Comparison of ENCODE assay signal across 15 cellular contexts in genomic region chr16:58652741-58653140, GRCh38. TPM values are rescaled to one million over a fixed set of nuclear protein-coding genes. Genes with fewer than 3 reads are reported as not detected.
DNase-seq lines count a peak whose midpoint lies in the region; ATAC-seq and TF ChIP-seq lines count a peak whose summit lies in the region.
"Had no signal": no experiment of that assay in that cellular context is flagged by ENCODE, and none has a peak within 500 bp of the region (broad histone marks: within the 10 kb centered on the region; RNA-seq: fewer than 3 reads in every experiment).

No MANE protein-coding gene starts in this region.

- H3K36me3 ChIP-seq in SJCRH30: no peaks in the 10 kb centered on the region
- no peaks in the 10 kb centered on the region for H3K36me3 ChIP-seq in gastroesophageal sphincter
- H3K36me3 ChIP-seq: tibial nerve had no signal

- peaks cover 12 to 26% of the 10 kb centered on the region in 2 experiments; a peak in 3 of 4 replicates for H3K4me1 Mint-ChIP-seq in H9
- peaks cover 11% of the 10 kb centered on the region for H3K4me1 Mint-ChIP-seq in nephron progenitor cell
- no peaks in the 10 kb centered on the region for H3K4me1 Mint-ChIP-seq in activated CD8-positive, alpha-beta T cell treated with anti-CD3 and anti-CD28 coated beads, Interleukin-2, amount 10 ng/mL, durations not matched to agents 7 days and 5 days (ENCODE audit: low read depth)

- H4K20me1 ChIP-seq in H9 (ENCODE audit: control insufficient read depth, insufficient read depth, insufficient read length): no peaks in the 10 kb centered on the region

- no peaks in the 10 kb centered on the region for H3K4me1 ChIP-seq in H9 (ENCODE audit: insufficient read depth, low read length)
- H3K4me1 ChIP-seq in SJCRH30: peaks cover 6% of the 10 kb centered on the region
- H3K4me1 ChIP-seq in gastroesophageal sphincter: no peaks in the 10 kb centered on the region

- H3K23ac ChIP-seq in H9 (ENCODE audit: insufficient read length, low read depth, low read length): no peak overlapping the region

- H3T11ph ChIP-seq in H9 (ENCODE audit: low read length): no peak overlapping the region

- DNase-seq in H9 (peak; percentile 97), SJCRH30 (peak; percentile 68 to 82), fibroblast of the aortic adventitia (ENCODE audit: low read depth) (peak; percentile 32), nephron progenitor cell (peak; percentile 16)
- no peak for DNase-seq in activated CD8-positive, alpha-beta T cell treated with anti-CD3 and anti-CD28 coated beads, Interleukin-2, amount 10 ng/mL, durations not matched to agents 7 days and 5 days
- DNase-seq: activated CD4-positive, alpha-beta T cell treated with anti-CD3 and anti-CD28 coated beads, Interleukin-2, amount 50 U/mL, for 1 hour; activated gamma-delta T cell; Caco-2; NCI-H2107; PC-9 had no signal

- no peak overlapping the region for H2BK20ac ChIP-seq in H9 (ENCODE audit: low read depth, low read length, poor library complexity, severe bottlenecking)

- H3K79me2 ChIP-seq in H9 (ENCODE audit: insufficient read depth, low read length): no peaks in the 10 kb centered on the region

- no peaks in the 10 kb centered on the region for H3K79me1 ChIP-seq in H9 (ENCODE audit: insufficient read depth, low read depth, low read length, poor library complexity, severe bottlenecking)

- H2BK12ac ChIP-seq in H9 (ENCODE audit: insufficient read length, low read depth, low read length): no peak overlapping the region

- POLR2A ChIA-PET in activated CD8-positive, alpha-beta T cell treated with anti-CD3 and anti-CD28 coated beads, Interleukin-2, amount 10 ng/mL, durations not matched to agents 7 days and 5 days (lab: Charles Lee): no interaction called here

- TF ChIP-seq EP300 in gastroesophageal sphincter (IDR thresholded peaks at IDR 0.05): no peak

- H2BK120ac ChIP-seq in H9 (ENCODE audit: low read depth, low read length, poor library complexity, severe bottlenecking): no peak overlapping the region

- H4K8ac ChIP-seq in H9 (replicated peaks; ENCODE audit: insufficient read length, low read depth, low read length): no peak overlapping the region

- TF ChIP-seq CTCF in H9 (conservative IDR thresholded peaks at IDR 0.05) (peak; percentile 33; the same call in 2 of the 3 replicates), fibroblast of the aortic adventitia (IDR thresholded peaks at IDR 0.05; ENCODE audit: insufficient read depth, low read length) (no peak), nephron progenitor cell (IDR thresholded peaks at IDR 0.05) (no peak), gastroesophageal sphincter (IDR thresholded peaks at IDR 0.05) (no peak)

- no peak overlapping the region for H2BK15ac ChIP-seq in H9 (ENCODE audit: low read depth, low read length)

- CTCF ChIA-PET in activated CD8-positive, alpha-beta T cell treated with anti-CD3 and anti-CD28 coated beads, Interleukin-2, amount 10 ng/mL, durations not matched to agents 7 days and 5 days (lab: Charles Lee): interaction anchor here (0.8 to 1.1 kb wide), 2 partner anchors 8 to 78 kb away, joined by 3 to 4 read pairs; no protein-coding TSS in a partner anchor

- WGBS in H9 (ENCODE audit: extremely low coverage, insufficient read length, low lambda C conversion rate): no CpG with 5 or more reads among the region's 3 CpGs
- 40% methylated on average over 1 of the region's 3 CpGs; no CpG with 5 or more reads in 1 of the 2 donors for WGBS in gastroesophageal sphincter (ENCODE audit: low coverage in 1 of 2), 2 donors

- H3K27ac Mint-ChIP-seq in H9 (peak overlapping the region; percentile 34 to 68 (median 61); a peak in 2 of 7 replicates), nephron progenitor cell (no peak overlapping the region)
- no peak overlapping the region for H3K27ac Mint-ChIP-seq in activated CD8-positive, alpha-beta T cell treated with anti-CD3 and anti-CD28 coated beads, Interleukin-2, amount 10 ng/mL, durations not matched to agents 7 days and 5 days
- H3K27ac Mint-ChIP-seq: T-helper 1 cell treated with Interleukin-12 subunit alpha and Interleukin-12 subunit beta and Interleukin-4 antibody, amounts not matched to agents 30 μg/mL and 1 μg/mL, for 36 hours had no signal

- H2AK5ac ChIP-seq in H9 (ENCODE audit: insufficient read length, low read length): no peak overlapping the region

- H3K9me3 Mint-ChIP-seq in H9 (no peaks in the 10 kb centered on the region), nephron progenitor cell (no peaks in the 10 kb centered on the region)
- H3K9me3 Mint-ChIP-seq in activated CD8-positive, alpha-beta T cell treated with anti-CD3 and anti-CD28 coated beads, Interleukin-2, amount 10 ng/mL, durations not matched to agents 7 days and 5 days (ENCODE audit: insufficient read depth): no peaks in the 10 kb centered on the region
- H3K9me3 Mint-ChIP-seq: T-helper 1 cell treated with Interleukin-12 subunit alpha and Interleukin-12 subunit beta and Interleukin-4 antibody, amounts not matched to agents 30 μg/mL and 1 μg/mL, for 36 hours had no signal

- H3K4me3 ChIP-seq in SJCRH30 (no peak overlapping the region), fibroblast of the aortic adventitia (ENCODE audit: low read depth, low read length) (no peak overlapping the region), gastroesophageal sphincter (no peak overlapping the region)
- H3K4me3 ChIP-seq: lung, PC-9, tibial nerve had no signal

- H3K27me3 ChIP-seq in H9 (ENCODE audit: insufficient read depth, low read length) (no peaks in the 10 kb centered on the region; the same call in 1 of the 2 replicates), SJCRH30 (no peaks in the 10 kb centered on the region; the same call in 1 of the 2 replicates), gastroesophageal sphincter (no peaks in the 10 kb centered on the region)
- H3K27me3 ChIP-seq: tibial nerve had no signal

- TF ChIP-seq POLR2A in gastroesophageal sphincter (IDR thresholded peaks at IDR 0.05): no peak

- H3K27me3 Mint-ChIP-seq in H9 (ENCODE audit: low read depth): peaks cover 14% of the 10 kb centered on the region
- H3K27me3 Mint-ChIP-seq in nephron progenitor cell (ENCODE audit: low read depth, poor library complexity): peaks cover 17% of the 10 kb centered on the region
- peaks cover 5% of the 10 kb centered on the region for H3K27me3 Mint-ChIP-seq in activated CD8-positive, alpha-beta T cell treated with anti-CD3 and anti-CD28 coated beads, Interleukin-2, amount 10 ng/mL, durations not matched to agents 7 days and 5 days (ENCODE audit: low read depth)

- H3K36me3 Mint-ChIP-seq in H9 (ENCODE audit: insufficient read depth in 1 of 3, low read depth in 3 of 3): no peaks in the 10 kb centered on the region
- H3K36me3 Mint-ChIP-seq in nephron progenitor cell (ENCODE audit: low read depth): no peaks in the 10 kb centered on the region
- no peaks in the 10 kb centered on the region for H3K36me3 Mint-ChIP-seq in activated CD8-positive, alpha-beta T cell treated with anti-CD3 and anti-CD28 coated beads, Interleukin-2, amount 10 ng/mL, durations not matched to agents 7 days and 5 days (ENCODE audit: low read depth)

- no peak overlapping the region for H3K9ac ChIP-seq in H9 (ENCODE audit: extremely low read depth, insufficient read length, low read length)

- no peak overlapping the region for H4K5ac ChIP-seq in H9 (ENCODE audit: insufficient read length, low read depth, low read length)

- H3K23me2 ChIP-seq in H9 (ENCODE audit: insufficient read length, low read depth, low read length, poor library complexity, severe bottlenecking): no peaks in the 10 kb centered on the region

- H3K27ac ChIP-seq in H9 (ENCODE audit: insufficient read length, low read depth, low read length) (no peak overlapping the region), SJCRH30 (no peak overlapping the region), gastroesophageal sphincter (no peak overlapping the region)
- H3K27ac ChIP-seq: PC-9, tibial nerve had no signal

- H3K14ac ChIP-seq in H9 (ENCODE audit: insufficient read depth, low read length): no peak overlapping the region

- H3K4me3 Mint-ChIP-seq in H9 (peak overlapping the region in 1 of 2 experiments; percentile 48; a peak in 1 of 5 replicates), nephron progenitor cell (no peak overlapping the region)
- H3K4me3 Mint-ChIP-seq in activated CD8-positive, alpha-beta T cell treated with anti-CD3 and anti-CD28 coated beads, Interleukin-2, amount 10 ng/mL, durations not matched to agents 7 days and 5 days: no peak overlapping the region
- H3K4me3 Mint-ChIP-seq: T-helper 1 cell treated with Interleukin-12 subunit alpha and Interleukin-12 subunit beta and Interleukin-4 antibody, amounts not matched to agents 30 μg/mL and 1 μg/mL, for 36 hours had no signal

- no peak overlapping the region for H3K56ac ChIP-seq in H9 (ENCODE audit: insufficient read length, low read depth, low read length)

- H2AFZ ChIP-seq in H9 (ENCODE audit: low read length): peak overlapping the region; percentile 79
- H2AFZ ChIP-seq: PC-9 had no signal

- no peak for ATAC-seq in activated CD8-positive, alpha-beta T cell treated with anti-CD3 and anti-CD28 coated beads, Interleukin-2, amount 10 ng/mL, durations not matched to agents 7 days and 5 days
- no peak for ATAC-seq in gastroesophageal sphincter
- ATAC-seq in HG03354 (IDR thresholded peaks at IDR 0.05; ENCODE audit: poor library complexity, severe bottlenecking, unreplicated experiment): no peak

- H3K4me2 ChIP-seq in H9 (ENCODE audit: insufficient read depth, insufficient read length, low read length): no peak overlapping the region
- H3K4me2 ChIP-seq: PC-9 had no signal

- H2BK5ac ChIP-seq in H9 (ENCODE audit: insufficient read length, low read length): no peak overlapping the region

- H3K4ac ChIP-seq in H9 (ENCODE audit: low read depth, low read length): no peak overlapping the region

- H3K18ac ChIP-seq in H9 (ENCODE audit: insufficient read length, low read depth, low read length): peak overlapping the region; percentile 47

- no peak overlapping the region for H4K91ac ChIP-seq in H9 (ENCODE audit: insufficient read length, low read depth, low read length)

- H3K9me3 ChIP-seq in H9 (ENCODE audit: control insufficient read depth, low read depth, low read length) (no peaks in the 10 kb centered on the region), SJCRH30 (replicated peaks) (no peaks in the 10 kb centered on the region), gastroesophageal sphincter (no peaks in the 10 kb centered on the region)
- H3K9me3 ChIP-seq: Caco-2, tibial nerve had no signal

RNA-seq across cellular contexts. Expression of gene CNOT1, which starts 23.1 kb away (rescaled TPM):
- total RNA-seq in H9 (2021) (314 and 328 TPM in 2 replicates), fibroblast of the aortic adventitia (ENCODE audit: low replicate concordance) (78.1 and 136 TPM in 2 replicates), gastroesophageal sphincter (100 to 1,000 TPM in 2 of 4 donors, 10 to 100 TPM in 2; 93.8 to 124 (median 110) TPM)
- 281 and 284 TPM in 2 replicates for total RNA-seq in SJCRH30 (2014; rRNA removed; shearing (Covaris generic))
- total RNA-seq in activated CD8-positive, alpha-beta T cell treated with anti-CD3 and anti-CD28 coated beads, Interleukin-2, amount 10 ng/mL, durations not matched to agents 7 days and 5 days: 100 to 1,000 TPM; 262 TPM

RNA-seq across cellular contexts. Expression of gene SLC38A7, which starts 31.8 kb away (rescaled TPM):
- 25.0 and 26.6 TPM in 2 replicates for total RNA-seq in H9 (2021)
- total RNA-seq in SJCRH30 (2014; rRNA removed; shearing (Covaris generic)): 10.1 and 12.5 TPM in 2 replicates
- total RNA-seq in fibroblast of the aortic adventitia (ENCODE audit: low replicate concordance): 17.3 and 27.4 TPM in 2 replicates
- total RNA-seq in activated CD8-positive, alpha-beta T cell treated with anti-CD3 and anti-CD28 coated beads, Interleukin-2, amount 10 ng/mL, durations not matched to agents 7 days and 5 days: 10 to 100 TPM in 1 of 2 experiments, 1 to 10 TPM in 1; 9.9 to 10.3 TPM
- total RNA-seq in gastroesophageal sphincter: 10 to 100 TPM; 10.7 to 20.7 (median 14.7) TPM

Comparison
In these comparisons a context has a peak if more than half of its experiments do, and no peak if none do; other contexts are left out.
1. H3K27ac Mint-ChIP-seq: peak in H9 (3 of 3); none in nephron progenitor cell (single experiment) and activated CD8-positive, alpha-beta T cell treated with anti-CD3 and anti-CD28 coated beads, Interleukin-2, amount 10 ng/mL, durations not matched to agents 7 days and 5 days (single experiment).